Comparison of ENCODE assay signal across 19 cellular contexts in genomic region chr21:28152729-28153128, GRCh38.
DNase-seq lines count a peak whose midpoint lies in the region; ATAC-seq lines count a peak whose summit lies in the region.
"Had no signal": no experiment of that assay in that cellular context is flagged by ENCODE, and none has a peak within 500 bp of the region (broad histone marks: within the 10 kb centered on the region; RNA-seq: fewer than 3 reads in every experiment).

No MANE protein-coding gene starts in this region.

- peak overlapping the region; percentile 64 for H4K8ac ChIP-seq in mesenchymal stem cell (ENCODE audit: low read length)

- H3K9me3 ChIP-seq in mesenchymal stem cell (ENCODE audit: control insufficient read depth, low read length): no peaks in the 10 kb centered on the region
- H3K9me3 ChIP-seq: A549, BLaER1 had no signal

- H3K4me1 ChIP-seq in mesenchymal stem cell (ENCODE audit: control insufficient read depth, insufficient read depth, low read depth, low read length): no peaks in the 10 kb centered on the region
- H3K4me1 ChIP-seq: A549, BLaER1 had no signal

- no peak for ATAC-seq in GM18907 (IDR thresholded peaks at IDR 0.05; ENCODE audit: unreplicated experiment)
- ATAC-seq: A549, GM23338, HCT116 had no signal

- H3K18ac ChIP-seq in mesenchymal stem cell (ENCODE audit: low read depth in 1 of 2, low read length in 2 of 2): no peak overlapping the region

- H3K27ac ChIP-seq in epithelial cell of prostate (no peak overlapping the region), mesenchymal stem cell (ENCODE audit: low read length, poor library complexity, severe bottlenecking) (no peak overlapping the region)
- H3K27ac ChIP-seq: 22Rv1, A549, BLaER1, HL-60 had no signal

- peak overlapping the region; percentile 75 for H4K91ac ChIP-seq in mesenchymal stem cell (ENCODE audit: low read length)

- WGBS in mesenchymal stem cell: no CpG with 5 or more reads among the region's 1 CpG

- peak; percentile 42 for DNase-seq in NOMO-1 treated with DMSO at 0.1 percent for 48 hours (lab: John Stamatoyannopoulos, UW; ENCODE audit: unreplicated experiment)
- DNase-seq in NOMO-1 treated with dmso at 0.1 percent for 144 hours (lab: John Stamatoyannopoulos, UW; ENCODE audit: unreplicated experiment): no peak
- DNase-seq in amniotic epithelial cell (ENCODE audit: low read depth): peak; percentile 64
- peak; percentile 18 for DNase-seq in epithelial cell of prostate (ENCODE audit: low read depth, low spot score)
- peak; percentile 33 for DNase-seq in mesenchymal stem cell
- DNase-seq in AG20443 (ENCODE audit: low spot score): no peak
- no peak for DNase-seq in NCI-H82 (lab: John Stamatoyannopoulos, UW)
- DNase-seq: CD4-positive, alpha-beta memory T cell; DMS153; DMS79; GF-D8; HFFc6 had no signal

- no peak overlapping the region for H3K4me2 ChIP-seq in mesenchymal stem cell (ENCODE audit: low read length, poor library complexity, severe bottlenecking)
- H3K4me2 ChIP-seq: A549, BLaER1, GM23338 had no signal

- no peak overlapping the region for H3K9ac ChIP-seq in mesenchymal stem cell (ENCODE audit: low read length)
- H3K9ac ChIP-seq: BLaER1 had no signal

- H3K36me3 ChIP-seq in mesenchymal stem cell (ENCODE audit: control insufficient read depth in 1 of 2, insufficient read depth in 2 of 2, low read depth in 1 of 2, low read length in 2 of 2): no peaks in the 10 kb centered on the region
- H3K36me3 ChIP-seq: BLaER1 had no signal

- H3K79me1 ChIP-seq in mesenchymal stem cell (replicated peaks; ENCODE audit: low read length, poor library complexity, severe bottlenecking): no peaks in the 10 kb centered on the region

- no peak overlapping the region for H2BK15ac ChIP-seq in mesenchymal stem cell (ENCODE audit: low read depth, poor library complexity, severe bottlenecking)

- peak overlapping the region in 1 of 2 experiments; percentile 64 for H3K4ac ChIP-seq in mesenchymal stem cell (ENCODE audit: low read depth in 1 of 2, low read length in 2 of 2)

- no peak overlapping the region for H3K23ac ChIP-seq in mesenchymal stem cell (ENCODE audit: low read length in 2 of 2)

- no peak overlapping the region for H2BK12ac ChIP-seq in mesenchymal stem cell (ENCODE audit: low read length in 2 of 2)

- H2AK5ac ChIP-seq in mesenchymal stem cell (ENCODE audit: low read length, severe bottlenecking): no peak overlapping the region

- no peak overlapping the region for H3K14ac ChIP-seq in mesenchymal stem cell (ENCODE audit: low read length in 2 of 2)

- no peak overlapping the region for H2BK5ac ChIP-seq in mesenchymal stem cell (ENCODE audit: low read depth, low read length, poor library complexity, severe bottlenecking)

- peak overlapping the region; percentile 34 for H2BK120ac ChIP-seq in mesenchymal stem cell (ENCODE audit: low read depth, low read length)

- no peaks in the 10 kb centered on the region for H3K27me3 ChIP-seq in mesenchymal stem cell (ENCODE audit: control insufficient read depth in 1 of 2, insufficient read depth in 1 of 2, low read length in 2 of 2)
- H3K27me3 ChIP-seq: BLaER1 had no signal

- no peak overlapping the region for H2AFZ ChIP-seq in mesenchymal stem cell (ENCODE audit: low read depth, low read length)
- H2AFZ ChIP-seq: GM23338 had no signal

- no peak overlapping the region for H3K4me3 ChIP-seq in mesenchymal stem cell (ENCODE audit: insufficient read depth in 1 of 2, low read depth in 1 of 2, low read length in 2 of 2)
- H3K4me3 ChIP-seq: A549, BLaER1, GM23338 had no signal

Comparison
In these comparisons a context has a peak if more than half of its experiments do, and no peak if none do; other contexts are left out.
1. DNase-seq: peak in NOMO-1 treated with DMSO at 0.1 percent for 48 hours (single experiment), amniotic epithelial cell (single experiment), epithelial cell of prostate (single experiment) and mesenchymal stem cell (single experiment); none in NOMO-1 treated with dmso at 0.1 percent for 144 hours (single experiment), AG20443 (single experiment) and NCI-H82 (single experiment).